ENCODE assay signal across 1 cellular context in genomic region chr1:178542554-178543290, GRCh38.
TF ChIP-seq lines count a peak whose summit lies in the region.

No MANE protein-coding gene starts in this region.

TF ChIP-seq in HepG2, 621 proteins besides CTCF, POLR2A, EP300 and RAD21 (continued from another document and continues in another):
- TF ChIP-seq E2F2 (CRISPR knock-in tag; IDR thresholded peaks at IDR 0.05; ENCODE audit: borderline replicate concordance) (peak; percentile 82; the same call in 1 of the 2 replicates), MXD4 (CRISPR knock-in tag; IDR thresholded peaks at IDR 0.05) (no peak; the same call in 1 of the 2 replicates), KLF11 (CRISPR knock-in tag; IDR thresholded peaks at IDR 0.05) (0 out of 2 replicates have a peak, but pooled peaks have one; percentile 5), GABPB1 (CRISPR knock-in tag; IDR thresholded peaks at IDR 0.05) (peak; percentile 14; the same call in 1 of the 2 replicates), RBFOX2 (IDR thresholded peaks at IDR 0.05; ENCODE audit: low read depth, low read length) (peak; percentile 71; the same call in 1 of the 2 replicates), MBNL3 (CRISPR knock-in tag; conservative IDR thresholded peaks at IDR 0.05) (no peak), SMAD3 (CRISPR knock-in tag; IDR thresholded peaks at IDR 0.05) (peak; percentile 57; the same call in 1 of the 2 replicates), ZNF142 (CRISPR knock-in tag; IDR thresholded peaks at IDR 0.05) (peak; percentile 37; the same call in 1 of the 2 replicates), KMT2A (CRISPR knock-in tag; IDR thresholded peaks at IDR 0.05) (0 out of 2 replicates have a peak, but pooled peaks have one; percentile 28), MXD1 (CRISPR knock-in tag; IDR thresholded peaks at IDR 0.05) (peak; percentile 1; the same call in 1 of the 2 replicates), ZIK1 (CRISPR knock-in tag; IDR thresholded peaks at IDR 0.05; ENCODE audit: borderline replicate concordance, low read depth) (no peak), SNAI1 (CRISPR knock-in tag; IDR thresholded peaks at IDR 0.05; ENCODE audit: borderline replicate concordance) (no peak; the same call in 1 of the 2 replicates), NR2F1 (CRISPR knock-in tag; IDR thresholded peaks at IDR 0.05) (0 out of 4 replicates have a peak, but pooled peaks of 1 of the 2 experiments have one; percentile 3), TFDP1 (CRISPR knock-in tag; IDR thresholded peaks at IDR 0.05; ENCODE audit: borderline replicate concordance) (0 out of 2 replicates have a peak, but pooled peaks have one; percentile 53), GLMP (CRISPR knock-in tag; IDR thresholded peaks at IDR 0.05; ENCODE audit: borderline replicate concordance) (no peak), MTA3 (CRISPR knock-in tag; IDR thresholded peaks at IDR 0.05) (no peak), ATF7-NPFF (CRISPR knock-in tag; IDR thresholded peaks at IDR 0.05; ENCODE audit: low read depth) (peak; percentile 53; the same call in 1 of the 2 replicates), MAX (IDR thresholded peaks at IDR 0.05) (peak; percentile 48), CBFB (CRISPR knock-in tag; IDR thresholded peaks at IDR 0.05) (no peak), JUND (CRISPR knock-in tag; IDR thresholded peaks at IDR 0.05) (no peak), ATF6 (CRISPR knock-in tag; conservative IDR thresholded peaks at IDR 0.05) (no peak), TRAFD1 (CRISPR knock-in tag; IDR thresholded peaks at IDR 0.05; ENCODE audit: borderline replicate concordance) (no peak), SPEN (CRISPR knock-in tag; IDR thresholded peaks at IDR 0.05; ENCODE audit: low read depth) (0 out of 2 replicates have a peak, but pooled peaks have one; percentile 44), ARID4A (CRISPR knock-in tag; IDR thresholded peaks at IDR 0.05; ENCODE audit: borderline replicate concordance) (peak; percentile 55; the same call in 1 of the 2 replicates), IRX3 (CRISPR knock-in tag; IDR thresholded peaks at IDR 0.05; ENCODE audit: borderline replicate concordance, low read depth) (0 out of 2 replicates have a peak, but pooled peaks have one; percentile 30), MIER3 (CRISPR knock-in tag; IDR thresholded peaks at IDR 0.05; ENCODE audit: borderline replicate concordance) (0 out of 2 replicates have a peak, but pooled peaks have one; percentile 43), CCDC6 (CRISPR knock-in tag; IDR thresholded peaks at IDR 0.05) (0 out of 2 replicates have a peak, but pooled peaks have one; percentile 7), HNF1A (IDR thresholded peaks at IDR 0.05; ENCODE audit: low read depth) (no peak), HNF1A (CRISPR knock-in tag; IDR thresholded peaks at IDR 0.05; ENCODE audit: borderline replicate concordance) (no peak), ZMYM2 (CRISPR knock-in tag; IDR thresholded peaks at IDR 0.05) (0 out of 2 replicates have a peak, but pooled peaks have one; percentile 56), ZZZ3 (CRISPR knock-in tag; IDR thresholded peaks at IDR 0.05; ENCODE audit: borderline replicate concordance) (no peak)
